Comparison of ENCODE assay signal across 8 cellular contexts in genomic region chr12:66234722-66235625, GRCh38. TPM values are rescaled to one million over a fixed set of nuclear protein-coding genes. Genes with fewer than 3 reads are reported as not detected.
DNase-seq lines count a peak whose midpoint lies in the region; ATAC-seq and TF ChIP-seq lines count a peak whose summit lies in the region.
"Not testable (repeated sequence)": the region's sequence is repeated elsewhere in the genome, so short reads cannot be mapped to it uniquely, and the experiment has no call there.

No MANE protein-coding gene starts in this region.

- peak; percentile 41 for DNase-seq in A673 (ENCODE audit: low spot score)
- DNase-seq in NCI-H2171 (lab: John Stamatoyannopoulos, UW) = peak; percentile 20
- DNase-seq in activated CD4-positive, alpha-beta T cell treated with anti-CD3 and anti-CD28 coated beads, Interleukin-2, amount 10 ng/mL, durations not matched to agents 24 days and 14 days = peak; percentile 79
- DNase-seq in central memory CD8-positive, alpha-beta T cell (ENCODE audit: low spot score in 2 of 2); retinal pigment epithelial cell (ENCODE audit: low read depth): not testable (repeated sequence)

- not testable (repeated sequence) for TF ChIP-seq CTCF in A673 (conservative IDR thresholded peaks at IDR 0.05; ENCODE audit: low read depth, low read length); retinal pigment epithelial cell (conservative IDR thresholded peaks at IDR 0.05; ENCODE audit: low read depth, low read length)

- BruUV-seq in A673 (replicated peaks; lab: Mats Ljungman, UMichigan) = not testable (repeated sequence)

- H3K36me3 ChIP-seq in A673 (ENCODE audit: insufficient read depth, low read length, poor library complexity, severe bottlenecking) = not testable (repeated sequence)

- H3K4me3 ChIP-seq in A673 (ENCODE audit: low read depth, low read length, poor library complexity, severe bottlenecking) = peak overlapping the region; percentile 53
- H3K4me3 ChIP-seq in iPS-18c (ENCODE audit: insufficient read depth, low read depth, low read length) = peak overlapping the region; percentile 55
- H3K4me3 ChIP-seq in retinal pigment epithelial cell (ENCODE audit: low read length) = peak overlapping the region; percentile 41

- CTCF ChIA-PET in A673 (lab: Charles Lee) = not testable (repeated sequence)

- not testable (repeated sequence) for H3K36me3 Mint-ChIP-seq in activated CD4-positive, alpha-beta T cell treated with anti-CD3 and anti-CD28 coated beads, Interleukin-2, amount 10 ng/mL, durations not matched to agents 24 days and 14 days (ENCODE audit: low read depth); central memory CD8-positive, alpha-beta T cell (ENCODE audit: insufficient read depth)

- H3K27ac Mint-ChIP-seq in activated CD4-positive, alpha-beta T cell treated with anti-CD3 and anti-CD28 coated beads, Interleukin-2, amount 10 ng/mL, durations not matched to agents 24 days and 14 days; central memory CD8-positive, alpha-beta T cell (ENCODE audit: low read depth): not testable (repeated sequence)

- not testable (repeated sequence) for H3K4me1 Mint-ChIP-seq in activated CD4-positive, alpha-beta T cell treated with anti-CD3 and anti-CD28 coated beads, Interleukin-2, amount 10 ng/mL, durations not matched to agents 24 days and 14 days; central memory CD8-positive, alpha-beta T cell

- not testable (repeated sequence) for H3K27ac ChIP-seq in A673 (ENCODE audit: low read depth, low read length, poor library complexity, severe bottlenecking)

- H3K4me1 ChIP-seq in A673 (ENCODE audit: insufficient read depth, low read length, poor library complexity, severe bottlenecking) = not testable (repeated sequence)

- H3K4me3 Mint-ChIP-seq in activated CD4-positive, alpha-beta T cell treated with anti-CD3 and anti-CD28 coated beads, Interleukin-2, amount 10 ng/mL, durations not matched to agents 24 days and 14 days = peak overlapping the region; percentile 64
- peak overlapping the region; percentile 62 for H3K4me3 Mint-ChIP-seq in central memory CD8-positive, alpha-beta T cell

- H3K9me3 Mint-ChIP-seq in activated CD4-positive, alpha-beta T cell treated with anti-CD3 and anti-CD28 coated beads, Interleukin-2, amount 10 ng/mL, durations not matched to agents 24 days and 14 days; central memory CD8-positive, alpha-beta T cell: not testable (repeated sequence)

- peaks cover 36% of the 10 kb centered on the region for H3K27me3 Mint-ChIP-seq in activated CD4-positive, alpha-beta T cell treated with anti-CD3 and anti-CD28 coated beads, Interleukin-2, amount 10 ng/mL, durations not matched to agents 24 days and 14 days
- H3K27me3 Mint-ChIP-seq in central memory CD8-positive, alpha-beta T cell = peaks cover 89% of the 10 kb centered on the region

- H3K27me3 ChIP-seq in A673 (replicated peaks; ENCODE audit: insufficient read depth, low read depth, low read length, poor library complexity) = not testable (repeated sequence)

- POLR2A ChIA-PET in A673 (lab: Charles Lee; ENCODE audit: low non-redundant PET) = not testable (repeated sequence)

- H3K9me3 ChIP-seq in A673 (ENCODE audit: low read depth, low read length, poor library complexity, severe bottlenecking); iPS-18c (ENCODE audit: control insufficient read depth, insufficient read depth, low read length): not testable (repeated sequence)

- intact Hi-C loops in A673 (cut with micrococcal nuclease; ENCODE audit: unreplicated experiment) = not testable (repeated sequence)
- intact Hi-C loops in activated CD4-positive, alpha-beta T cell treated with anti-CD3 and anti-CD28 coated beads, Interleukin-2, amount 10 ng/mL, durations not matched to agents 24 days and 14 days (cut with micrococcal nuclease) = loop anchor here (5.0 kb wide), 2 partner anchors 38 to 68 kb away; partner anchors contain the start of gene TMBIM4

- peak; percentile 52 for ATAC-seq in GM18907 (IDR thresholded peaks at IDR 0.05; ENCODE audit: unreplicated experiment)
- peak; percentile 45 for ATAC-seq in HG02981 (IDR thresholded peaks at IDR 0.05; ENCODE audit: unreplicated experiment)
- ATAC-seq in central memory CD8-positive, alpha-beta T cell (replicated peaks; ENCODE audit: extremely low read depth, poor library complexity, severe bottlenecking) = peak; percentile 66

RNA-seq across cellular contexts. Expression of gene IRAK3, which starts 46.0 kb away (rescaled TPM):
- total RNA-seq in A673 (2021) = 0.19 and 0.37 TPM in 2 replicates
- total RNA-seq in activated CD4-positive, alpha-beta T cell treated with anti-CD3 and anti-CD28 coated beads, Interleukin-2, amount 10 ng/mL, durations not matched to agents 24 days and 14 days = 1.3 and 1.8 TPM in 2 replicates
